ENCODE assay signal across 8 cellular contexts in genomic region chr9:128818839-128819715, GRCh38. TPM values are rescaled to one million over a fixed set of nuclear protein-coding genes. Genes with fewer than 3 reads are reported as not detected.
A peak's percentile ranks its signal among the peaks of the same experiment; 100 is the strongest.
DNase-seq lines count a peak whose midpoint lies in the region; FAIRE-seq and TF ChIP-seq lines count a peak whose summit lies in the region.

No MANE protein-coding gene starts in this region.

- H3K27me3 ChIP-seq in mucosa of rectum (ENCODE audit: control insufficient read depth in 2 of 2, insufficient read depth in 2 of 2, low read length in 2 of 2) (no peaks in the 10 kb centered on the region), stomach (no peaks in the 10 kb centered on the region)

- no peak for TF ChIP-seq EP300 in stomach (IDR thresholded peaks at IDR 0.05)

- peak overlapping the region; percentile 47 to 77 for H3K9ac ChIP-seq in mucosa of rectum (ENCODE audit: low read depth in 1 of 2, low read length in 2 of 2)

- peak; percentile 91 for FAIRE-seq in GM12891 (lab: Jason Lieb, UNC)

- H3K4me3 ChIP-seq in HFF-Myc (replicated peaks; ENCODE audit: low read depth, low read length) (peak overlapping the region; percentile 62), mucosa of rectum (ENCODE audit: low read length in 2 of 2) (peak overlapping the region; percentile 63 to 82), stomach (peak overlapping the region; percentile 66 to 84 (median 72))

- no peak for TF ChIP-seq POLR2A in GM12891 (IDR thresholded peaks at IDR 0.05; ENCODE audit: low read depth, low read length)
- no peak for TF ChIP-seq POLR2A in stomach (IDR thresholded peaks at IDR 0.05)

- H3K9me3 ChIP-seq in mucosa of rectum (ENCODE audit: control insufficient read depth in 2 of 2, low read length in 2 of 2), result no peaks in the 10 kb centered on the region
- H3K9me3 ChIP-seq in stomach, result no peaks in the 10 kb centered on the region

- intact Hi-C loops in stomach (cut with DNase I; ENCODE audit: low total_unique reads), result no loop called here

- H3K27ac ChIP-seq in mucosa of rectum (ENCODE audit: low read depth in 2 of 2, low read length in 2 of 2) (peak overlapping the region; percentile 87 to 90), stomach (peak overlapping the region; percentile 84 to 96 (median 90))

- peak; percentile 54 for DNase-seq in GM12891 (ENCODE audit: insufficient read length, low spot score)
- no peak for DNase-seq in HFF-Myc (ENCODE audit: extremely low read depth, low read depth)
- peak; percentile 55 for DNase-seq in NAMALWA (ENCODE audit: low spot score)
- peak; percentile 51 to 59 for DNase-seq in activated CD4-positive, alpha-beta T cell treated with anti-CD3 and anti-CD28 coated beads, Interleukin-2, amount 50 U/mL, for 48 hours
- DNase-seq in epidermal melanocyte (ENCODE audit: insufficient read length, low spot score), result peak; percentile 46
- DNase-seq in stomach, result peak; percentile 50
- DNase-seq in kidney glomerular epithelial cell (lab: John Stamatoyannopoulos, UW), result no peak

- H3K4me1 ChIP-seq in mucosa of rectum (ENCODE audit: control insufficient read depth in 2 of 2, insufficient read depth in 2 of 2, low read length in 2 of 2) (peaks cover 14 to 15% of the 10 kb centered on the region in 2 donors), stomach (peaks cover 16 to 40% (median 26%) of the 10 kb centered on the region in 4 donors)

- 8 to 55% (median 10%) methylated on average over 15 to 90 of the region's 90 CpGs for WGBS in stomach, 5 donors

- no peak for TF ChIP-seq CTCF in HFF-Myc (IDR thresholded peaks at IDR 0.05; ENCODE audit: low read depth, low read length, missing control alignments)
- TF ChIP-seq CTCF in stomach (IDR thresholded peaks at IDR 0.05), result no peak

- peaks cover 22 to 24% of the 10 kb centered on the region in 2 donors for H3K36me3 ChIP-seq in mucosa of rectum (ENCODE audit: control insufficient read depth in 2 of 2, insufficient read depth in 2 of 2, low read length in 2 of 2)
- peaks cover 18 to 36% (median 33%) of the 10 kb centered on the region in 4 donors for H3K36me3 ChIP-seq in stomach

TF ChIP-seq in GM12891, 5 proteins besides CTCF, POLR2A, EP300 and RAD21:
- no peak; the same call in 1 of the 2 replicates for TF ChIP-seq POLR2AphosphoS5 (IDR thresholded peaks at IDR 0.05; ENCODE audit: low read depth, low read length)
- TF ChIP-seq PAX5 (IDR thresholded peaks at IDR 0.05; ENCODE audit: insufficient read depth, low read length, severe bottlenecking), result no peak
- TF ChIP-seq POU2F2 (IDR thresholded peaks at IDR 0.05; ENCODE audit: low read depth, low read length), result no peak
- no peak for TF ChIP-seq SPI1 (IDR thresholded peaks at IDR 0.05; ENCODE audit: low read depth, low read length)
- no peak for TF ChIP-seq TAF1 (IDR thresholded peaks at IDR 0.05; ENCODE audit: low read depth, low read length)

RNA-seq across cellular contexts. Expression of gene ENDOG, which starts 0.8 kb away (rescaled TPM):
- 9.4 TPM for polyA plus RNA-seq in GM12891 (2012; ENCODE audit: low read depth, missing spikeins)
- 100 to 1,000 TPM in 1 of 5 donors, 10 to 100 TPM in 2, 1 to 10 TPM in 2; 5.0 to 186 (median 38.5) TPM for total RNA-seq in stomach
- 10 to 100 TPM; 22.9 to 32.5 (median 30.4) TPM for polyA plus RNA-seq in stomach

RNA-seq across cellular contexts. Expression of gene SPOUT1, which starts 10.5 kb away (rescaled TPM):
- 28.1 TPM for polyA plus RNA-seq in GM12891 (2012; ENCODE audit: low read depth, missing spikeins)
- 100 to 1,000 TPM in 1 of 5 donors, 10 to 100 TPM in 4; 11.1 to 104 (median 14.2) TPM for total RNA-seq in stomach
- 10 to 100 TPM; 13.4 to 31.3 (median 29.4) TPM for polyA plus RNA-seq in stomach

RNA-seq across cellular contexts. Expression of gene TBC1D13, which starts 32.0 kb away (rescaled TPM):
- polyA plus RNA-seq in GM12891 (2012; ENCODE audit: low read depth, missing spikeins), result 11.4 TPM
- 10 to 100 TPM in 3 of 5 donors, 1 to 10 TPM in 2; 5.8 to 50.6 (median 11.4) TPM for total RNA-seq in stomach
- 10 to 100 TPM; 11.3 to 13.9 (median 11.6) TPM for polyA plus RNA-seq in stomach

RNA-seq across cellular contexts. Expression of gene ZER1, which starts 47.4 kb away (rescaled TPM):
- polyA plus RNA-seq in GM12891 (2012; ENCODE audit: low read depth, missing spikeins), result 14.4 TPM
- total RNA-seq in stomach, result 100 to 1,000 TPM in 1 of 5 donors, 10 to 100 TPM in 4; 25.5 to 214 (median 68.3) TPM
- polyA plus RNA-seq in stomach, result 10 to 100 TPM; 16.3 to 19.2 (median 18.8) TPM

Comparison
In these comparisons a context has a peak if more than half of its experiments do, and no peak if none do; other contexts are left out.
1. DNase-seq: peak in GM12891 (single experiment), NAMALWA (single experiment), activated CD4-positive, alpha-beta T cell treated with anti-CD3 and anti-CD28 coated beads, Interleukin-2, amount 50 U/mL, for 48 hours (2 of 2), epidermal melanocyte (single experiment) and stomach (single experiment); none in HFF-Myc (single experiment) and kidney glomerular epithelial cell (single experiment).
2. Peak in every context shown above with its lines, with median percentiles within 50 percentile points of each other: H3K4me3 ChIP-seq.